9 cellular contexts compared by ENCODE assay signal in genomic region chr4:87026795-87027495, GRCh38.
DNase-seq lines count a peak whose midpoint lies in the region; ATAC-seq and TF ChIP-seq lines count a peak whose summit lies in the region.
"Had no signal": no experiment of that assay in that cellular context is flagged by ENCODE, and none has a peak within 500 bp of the region (broad histone marks: within the 10 kb centered on the region; RNA-seq: fewer than 3 reads in every experiment).

No MANE protein-coding gene starts in this region.

- H3K36me3 ChIP-seq in left lung, result no peaks in the 10 kb centered on the region

- intact Hi-C loops in left lung (cut with DNase I), result no loop called here

- ATAC-seq in GM21737 (IDR thresholded peaks at IDR 0.05; ENCODE audit: unreplicated experiment) (peak; percentile 76), left lung (peak; percentile 15)
- ATAC-seq: T-cell had no signal

- peak overlapping the region in 1 of 2 donors; percentile 54 for H3K27ac ChIP-seq in left lung

- in situ Hi-C loops in GM13976 (cut with MboI; ENCODE audit: low sequenced_read_pairs, unreplicated experiment), result no loop called here

- H3K9me3 ChIP-seq in left lung, result no peaks in the 10 kb centered on the region

- DNase-seq in GM13976 (ENCODE audit: low spot score) (peak; percentile 71), Kasumi-1 (lab: John Stamatoyannopoulos, UW) (peak; percentile 56 to 66), left lung (no peak), glomerular visceral epithelial cell (ENCODE audit: extremely low spot score) (no peak), NCI-H1105 treated with DMSO at 0.1 percent for 48 hours (lab: John Stamatoyannopoulos, UW) (no peak)
- no peak for DNase-seq in activated CD4-positive, alpha-beta T cell treated with anti-CD3 and anti-CD28 coated beads for 4 hours
- no peak for DNase-seq in effector CD8-positive, alpha-beta T cell (lab: John Stamatoyannopoulos, UW)
- DNase-seq: T-cell had no signal

- no peak for TF ChIP-seq CTCF in GM13976 (IDR thresholded peaks at IDR 0.05; ENCODE audit: borderline replicate concordance, control extremely low read depth, extremely low read depth, insufficient read depth, missing control alignments)
- no peak for TF ChIP-seq CTCF in left lung (IDR thresholded peaks at IDR 0.05)

- H3K27me3 ChIP-seq in left lung, result no peaks in the 10 kb centered on the region

- no peak overlapping the region for H3K4me3 ChIP-seq in left lung

- H3K4me1 ChIP-seq in left lung, result peaks cover 39 to 88% of the 10 kb centered on the region in 2 donors

Comparison
In these comparisons a context has a peak if more than half of its experiments do, and no peak if none do; other contexts are left out.
1. DNase-seq: peak in GM13976 (single experiment) and Kasumi-1 (2 of 2); none in left lung (0 of 2), activated CD4-positive, alpha-beta T cell treated with anti-CD3 and anti-CD28 coated beads for 4 hours (0 of 2), effector CD8-positive, alpha-beta T cell (single experiment), glomerular visceral epithelial cell (single experiment) and NCI-H1105 treated with DMSO at 0.1 percent for 48 hours (single experiment).